Comparison of ENCODE assay signal across 23 cellular contexts in genomic region chr4:90441770-90442169, GRCh38.
DNase-seq lines count a peak whose midpoint lies in the region; ATAC-seq, FAIRE-seq and TF ChIP-seq lines count a peak whose summit lies in the region.
"Had no signal": no experiment of that assay in that cellular context is flagged by ENCODE, and none has a peak within 500 bp of the region (broad histone marks: within the 10 kb centered on the region; RNA-seq: fewer than 3 reads in every experiment).

No MANE protein-coding gene starts in this region.

- H3K9ac ChIP-seq in PC-3 (ENCODE audit: low read length) (peak overlapping the region; percentile 63), keratinocyte (ENCODE audit: control insufficient read depth, extremely low read depth, insufficient read depth, low read length) (no peak overlapping the region)
- H3K9ac ChIP-seq: BLaER1 treated with 17β-estradiol and CSF1 and Interleukin-3, amounts not matched to agents 10 nM and 100 nM had no signal

- peak; percentile 75 for DNase-seq in PC-3
- peak; percentile 46 for DNase-seq in bronchial epithelial cell (ENCODE audit: low read depth)
- no peak for DNase-seq in keratinocyte (ENCODE audit: low read depth, low spot score)
- no peak for DNase-seq in foreskin fibroblast
- no peak for DNase-seq in Kasumi-1 (lab: John Stamatoyannopoulos, UW)
- DNase-seq in DMS 273 treated with DMSO at 0.1 percent for 48 hours (lab: John Stamatoyannopoulos, UW), result no peak
- DNase-seq: 8988T; ACHN; AML-193; BE2C; Calu3; CD4-positive, alpha-beta memory T cell; COR-L47; DMS153; DND-41; GOT3; HCEC 1CT had no signal

- H3K9me3 ChIP-seq in PC-3 (ENCODE audit: low read length) (no peaks in the 10 kb centered on the region), keratinocyte (ENCODE audit: control insufficient read depth, low read depth, low read length) (no peaks in the 10 kb centered on the region)
- H3K9me3 ChIP-seq: A549; BE2C; BLaER1 treated with 17β-estradiol and CSF1 and Interleukin-3, amounts not matched to agents 10 nM and 100 nM had no signal

- H3K9me1 ChIP-seq in keratinocyte (ENCODE audit: control insufficient read depth, extremely low read depth, insufficient read depth, low read length), result no peaks in the 10 kb centered on the region

- TF ChIP-seq CTCF in 22Rv1 (IDR thresholded peaks at IDR 0.05) (no peak), PC-3 (conservative IDR thresholded peaks at IDR 0.05; ENCODE audit: low read depth, low read length) (no peak), bronchial epithelial cell (IDR thresholded peaks at IDR 0.05; ENCODE audit: insufficient read depth, low read length, severe bottlenecking) (no peak), keratinocyte (optimal IDR thresholded peaks at IDR 0.05 in 1 of 3, IDR thresholded peaks at IDR 0.05 in 1 of 3, conservative IDR thresholded peaks at IDR 0.05 in 1 of 3; ENCODE audit: extremely low read depth in 1 of 3, insufficient read depth in 2 of 3, low read length in 3 of 3) (no peak), foreskin fibroblast (IDR thresholded peaks at IDR 0.05; ENCODE audit: low read depth, low read length) (no peak)

- H4K20me1 ChIP-seq in PC-3 (ENCODE audit: low read length) (no peaks in the 10 kb centered on the region), keratinocyte (ENCODE audit: control insufficient read depth, extremely low read depth, insufficient read depth, low read length) (no peaks in the 10 kb centered on the region)
- H4K20me1 ChIP-seq: BLaER1 treated with 17β-estradiol and CSF1 and Interleukin-3, amounts not matched to agents 10 nM and 100 nM had no signal

- H2AFZ ChIP-seq in PC-3 (ENCODE audit: low read length) (no peak overlapping the region), keratinocyte (ENCODE audit: control insufficient read depth, low read length) (no peak overlapping the region)

- H3K4me3 ChIP-seq in PC-3 (ENCODE audit: low read length) (no peak overlapping the region), bronchial epithelial cell (ENCODE audit: low read depth, low read length) (no peak overlapping the region), keratinocyte (ENCODE audit: control insufficient read depth in 2 of 3, extremely low read depth in 1 of 3, insufficient read depth in 2 of 3, low read depth in 1 of 3, low read length in 3 of 3) (no peak overlapping the region), foreskin fibroblast (ENCODE audit: low read depth in 1 of 2, low read length in 2 of 2) (no peak overlapping the region)
- H3K4me3 ChIP-seq: A549; BLaER1 treated with 17β-estradiol and CSF1 and Interleukin-3, amounts not matched to agents 10 nM and 100 nM had no signal

- no TSS peak for BruUV-seq in PC-3 (replicated peaks; lab: Mats Ljungman, UMichigan)

- no peaks in the 10 kb centered on the region for H3F3A ChIP-seq in PC-3 (ENCODE audit: low read length, unreplicated experiment)

- H3K36me3 ChIP-seq in PC-3 (ENCODE audit: low read depth, low read length) (no peaks in the 10 kb centered on the region), bronchial epithelial cell (ENCODE audit: control insufficient read depth, insufficient read depth, low read length) (no peaks in the 10 kb centered on the region), keratinocyte (ENCODE audit: control insufficient read depth in 2 of 2, extremely low read depth in 1 of 2, insufficient read depth in 2 of 2, low read length in 2 of 2) (no peaks in the 10 kb centered on the region)
- H3K36me3 ChIP-seq: BE2C; BLaER1 treated with 17β-estradiol and CSF1 and Interleukin-3, amounts not matched to agents 10 nM and 100 nM had no signal

- peak; percentile 53 for ATAC-seq in PC-3
- ATAC-seq: A549 had no signal

- peak overlapping the region; percentile 76 for H3K4me2 ChIP-seq in PC-3 (ENCODE audit: low read length)
- no peak overlapping the region for H3K4me2 ChIP-seq in keratinocyte (ENCODE audit: control insufficient read depth, extremely low read depth, insufficient read depth, low read depth, low read length)
- H3K4me2 ChIP-seq: A549; BLaER1 treated with 17β-estradiol and CSF1 and Interleukin-3, amounts not matched to agents 10 nM and 100 nM had no signal

- dilution Hi-C loops in keratinocyte (cut with MboI; ENCODE audit: extremely low pct_ligation_motif_present, low sequenced_read_pairs), result no loop called here

- POLR2A ChIA-PET in PC-3 (lab: Charles Lee; ENCODE audit: unreplicated experiment), result no interaction called here

- intact Hi-C loops in PC-3 (cut with micrococcal nuclease), result loop anchor here (1.0 to 2.0 kb wide), 2 partner anchors 55 to 105 kb away; no protein-coding TSS in a partner anchor

- CTCF ChIA-PET in PC-3 (lab: Charles Lee), result no interaction called here

- H3K27ac ChIP-seq in 22Rv1 (peak overlapping the region; percentile 94), PC-3 (ENCODE audit: low read length) (peak overlapping the region; percentile 93), keratinocyte (ENCODE audit: control insufficient read depth, insufficient read depth, low read length) (no peak overlapping the region)
- H3K27ac ChIP-seq: A549; BLaER1 treated with 17β-estradiol and CSF1 and Interleukin-3, amounts not matched to agents 10 nM and 100 nM had no signal

- H3K9me2 ChIP-seq in PC-3 (replicated peaks; ENCODE audit: low read length), result no peaks in the 10 kb centered on the region

- H3K4me1 ChIP-seq in PC-3 (ENCODE audit: insufficient read depth, low read length) (peaks cover 61% of the 10 kb centered on the region), keratinocyte (ENCODE audit: control insufficient read depth, extremely low read depth, insufficient read depth, low read length) (peaks cover 40% of the 10 kb centered on the region)
- H3K4me1 ChIP-seq: A549; BE2C; BLaER1 treated with 17β-estradiol and CSF1 and Interleukin-3, amounts not matched to agents 10 nM and 100 nM had no signal

- H3K79me2 ChIP-seq in PC-3 (ENCODE audit: low read length) (no peaks in the 10 kb centered on the region), keratinocyte (ENCODE audit: control insufficient read depth, insufficient read depth, low read length) (no peaks in the 10 kb centered on the region)

- H3K27me3 ChIP-seq in PC-3 (ENCODE audit: low read length) (no peaks in the 10 kb centered on the region), bronchial epithelial cell (ENCODE audit: control insufficient read depth, insufficient read depth, low read length) (no peaks in the 10 kb centered on the region), keratinocyte (ENCODE audit: control insufficient read depth, extremely low read depth, insufficient read depth, low read length) (no peaks in the 10 kb centered on the region)
- H3K27me3 ChIP-seq: BE2C; BLaER1 treated with 17β-estradiol and CSF1 and Interleukin-3, amounts not matched to agents 10 nM and 100 nM had no signal

- FAIRE-seq in bronchial epithelial cell (lab: Jason Lieb, UNC) (no peak), keratinocyte (lab: Jason Lieb, UNC) (peak; percentile 5)
- FAIRE-seq: A549, G401.6, GM12892, H54 had no signal

Comparison
In these comparisons a context has a peak if more than half of its experiments do, and no peak if none do; other contexts are left out.
1. DNase-seq: peak in PC-3 (single experiment) and bronchial epithelial cell (single experiment); none in keratinocyte (single experiment), foreskin fibroblast (0 of 2), Kasumi-1 (0 of 2) and DMS 273 treated with DMSO at 0.1 percent for 48 hours (single experiment).